1 cellular context compared by ENCODE assay signal in the genomic region with DNA sequence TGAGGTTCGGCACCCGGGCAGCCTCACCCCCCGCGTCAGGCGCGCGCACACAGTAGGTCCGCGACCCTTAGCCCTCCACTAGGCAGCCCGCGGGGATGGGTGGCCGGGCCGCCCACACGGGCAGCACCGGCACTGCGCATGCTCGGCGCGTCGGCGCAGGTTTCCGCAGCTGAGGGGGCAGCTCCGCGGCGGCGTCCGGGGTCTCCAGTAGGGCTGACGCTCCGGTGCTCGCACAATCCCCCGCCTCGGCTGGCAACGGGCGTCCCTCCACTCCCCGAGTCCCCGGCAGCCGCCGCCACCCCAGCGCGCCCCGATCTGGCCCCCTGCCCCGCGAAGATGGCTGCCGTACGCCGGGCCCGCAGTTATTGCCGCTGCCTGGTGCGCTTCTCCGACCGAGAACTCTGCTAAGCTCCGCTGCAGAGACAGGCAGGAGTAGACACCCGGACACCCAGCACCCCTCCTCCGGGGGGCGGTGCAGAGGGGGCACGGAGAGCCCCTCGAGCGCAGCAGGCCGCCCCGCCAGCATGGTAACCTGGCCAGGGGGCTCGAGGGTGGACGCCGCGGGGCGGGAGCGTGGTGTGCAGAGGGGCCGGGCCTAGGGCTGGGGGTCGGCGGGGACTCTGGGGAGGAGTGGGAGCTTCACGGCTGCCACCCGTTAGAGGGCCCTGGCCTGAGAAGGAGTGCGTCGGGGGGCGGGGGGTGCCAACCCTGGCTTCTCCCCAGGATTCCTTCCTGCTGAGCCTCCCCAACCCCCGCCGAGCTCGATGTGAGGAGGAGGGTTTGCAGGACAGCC.
TF ChIP-seq lines count a peak whose summit lies in the region.

FBXO9 (plus strand) TSS at position 139 of the 793 bp plus-strand sequence; CDS start at position 525, 386 bp downstream.

TF ChIP-seq in HepG2, 621 proteins besides CTCF, POLR2A, EP300 and RAD21 (continued from another document and continues in another):
- TF ChIP-seq, protein P1, sequence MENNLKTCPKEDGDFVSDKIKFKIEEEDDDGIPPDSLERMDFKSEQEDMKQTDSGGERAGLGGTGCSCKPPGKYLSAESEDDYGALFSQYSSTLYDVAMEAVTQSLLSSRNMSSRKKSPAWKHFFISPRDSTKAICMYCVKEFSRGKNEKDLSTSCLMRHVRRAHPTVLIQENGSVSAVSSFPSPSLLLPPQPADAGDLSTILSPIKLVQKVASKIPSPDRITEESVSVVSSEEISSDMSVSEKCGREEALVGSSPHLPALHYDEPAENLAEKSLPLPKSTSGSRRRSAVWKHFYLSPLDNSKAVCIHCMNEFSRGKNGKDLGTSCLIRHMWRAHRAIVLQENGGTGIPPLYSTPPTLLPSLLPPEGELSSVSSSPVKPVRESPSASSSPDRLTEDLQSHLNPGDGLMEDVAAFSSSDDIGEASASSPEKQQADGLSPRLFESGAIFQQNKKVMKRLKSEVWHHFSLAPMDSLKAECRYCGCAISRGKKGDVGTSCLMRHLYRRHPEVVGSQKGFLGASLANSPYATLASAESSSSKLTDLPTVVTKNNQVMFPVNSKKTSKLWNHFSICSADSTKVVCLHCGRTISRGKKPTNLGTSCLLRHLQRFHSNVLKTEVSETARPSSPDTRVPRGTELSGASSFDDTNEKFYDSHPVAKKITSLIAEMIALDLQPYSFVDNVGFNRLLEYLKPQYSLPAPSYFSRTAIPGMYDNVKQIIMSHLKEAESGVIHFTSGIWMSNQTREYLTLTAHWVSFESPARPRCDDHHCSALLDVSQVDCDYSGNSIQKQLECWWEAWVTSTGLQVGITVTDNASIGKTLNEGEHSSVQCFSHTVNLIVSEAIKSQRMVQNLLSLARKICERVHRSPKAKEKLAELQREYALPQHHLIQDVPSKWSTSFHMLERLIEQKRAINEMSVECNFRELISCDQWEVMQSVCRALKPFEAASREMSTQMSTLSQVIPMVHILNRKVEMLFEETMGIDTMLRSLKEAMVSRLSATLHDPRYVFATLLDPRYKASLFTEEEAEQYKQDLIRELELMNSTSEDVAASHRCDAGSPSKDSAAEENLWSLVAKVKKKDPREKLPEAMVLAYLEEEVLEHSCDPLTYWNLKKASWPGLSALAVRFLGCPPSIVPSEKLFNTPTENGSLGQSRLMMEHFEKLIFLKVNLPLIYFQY (CRISPR knock-in tag; IDR thresholded peaks at IDR 0.05; ENCODE audit: borderline replicate concordance) = peak; percentile 55; the same call in 1 of the 2 replicates
- TF ChIP-seq TRIM24 (CRISPR knock-in tag; IDR thresholded peaks at IDR 0.05) (no peak), AHR (CRISPR knock-in tag; IDR thresholded peaks at IDR 0.05) (peak; percentile 59), ZNF331 (CRISPR knock-in tag; IDR thresholded peaks at IDR 0.05) (0 out of 2 replicates have a peak, but pooled peaks have one; percentile 2), ZNF275 (CRISPR knock-in tag; IDR thresholded peaks at IDR 0.05; ENCODE audit: borderline replicate concordance) (no peak; the same call in 1 of the 2 replicates), SMARCE1 (IDR thresholded peaks at IDR 0.05; ENCODE audit: borderline replicate concordance) (no peak), ZNF335 (CRISPR knock-in tag; IDR thresholded peaks at IDR 0.05) (peak; percentile 33; the same call in 1 of the 2 replicates), NR1H2 (CRISPR knock-in tag; IDR thresholded peaks at IDR 0.05; ENCODE audit: borderline replicate concordance, low read depth) (0 out of 2 replicates have a peak, but pooled peaks have one; percentile 63), IRF9 (CRISPR knock-in tag; IDR thresholded peaks at IDR 0.05; ENCODE audit: borderline replicate concordance) (peak; percentile 92), HDAC2 (CRISPR knock-in tag; IDR thresholded peaks at IDR 0.05) (no peak; the same call in 1 of the 2 replicates), SIX1 (CRISPR knock-in tag; IDR thresholded peaks at IDR 0.05; ENCODE audit: borderline replicate concordance) (0 out of 2 replicates have a peak, but pooled peaks have one; percentile 15), ZNF644 (CRISPR knock-in tag; IDR thresholded peaks at IDR 0.05; ENCODE audit: low read depth) (no peak), HOXA3 (CRISPR knock-in tag; IDR thresholded peaks at IDR 0.05) (peak; percentile 64), GPBP1L1 (CRISPR knock-in tag; IDR thresholded peaks at IDR 0.05) (no peak), NRL (CRISPR knock-in tag; IDR thresholded peaks at IDR 0.05; ENCODE audit: borderline replicate concordance) (peak; percentile 93), RFX5 (IDR thresholded peaks at IDR 0.05; ENCODE audit: low read depth, low read length) (no peak), SUZ12 (IDR thresholded peaks at IDR 0.05; ENCODE audit: low read depth, low read length) (no peak), ZBTB46 (CRISPR knock-in tag; IDR thresholded peaks at IDR 0.05; ENCODE audit: borderline replicate concordance) (no peak), FOXK1 (CRISPR knock-in tag; IDR thresholded peaks at IDR 0.05; ENCODE audit: borderline replicate concordance, low read depth) (no peak; the same call in 1 of the 2 replicates), MTF1 (CRISPR knock-in tag; IDR thresholded peaks at IDR 0.05) (no peak), CBX2 (IDR thresholded peaks at IDR 0.05; ENCODE audit: low read depth, low read length) (no peak), CBX2 (CRISPR knock-in tag; IDR thresholded peaks at IDR 0.05; ENCODE audit: low read depth) (no peak), ZNF577 (CRISPR knock-in tag; IDR thresholded peaks at IDR 0.05; ENCODE audit: borderline replicate concordance, low read depth) (0 out of 2 replicates have a peak, but pooled peaks have one; percentile 73), ZNF253 (CRISPR knock-in tag; IDR thresholded peaks at IDR 0.05; ENCODE audit: borderline replicate concordance) (no peak), ZNF234 (CRISPR knock-in tag; conservative IDR thresholded peaks at IDR 0.05) (0 out of 2 replicates have a peak, but pooled peaks have one; percentile 67), ZSCAN20 (CRISPR knock-in tag; IDR thresholded peaks at IDR 0.05; ENCODE audit: borderline replicate concordance) (0 out of 2 replicates have a peak, but pooled peaks have one; percentile 23), POLR2AphosphoS5 (IDR thresholded peaks at IDR 0.05; ENCODE audit: low read depth, low read length) (peak; percentile 62), SMYD3 (CRISPR knock-in tag; IDR thresholded peaks at IDR 0.05) (no peak), ZNF709 (CRISPR knock-in tag; IDR thresholded peaks at IDR 0.05) (peak; percentile 82), KAT2B (IDR thresholded peaks at IDR 0.05; ENCODE audit: borderline replicate concordance, low read depth, low read length) (no peak), SSRP1 (CRISPR knock-in tag; IDR thresholded peaks at IDR 0.05) (0 out of 2 replicates have a peak, but pooled peaks have one; percentile 33)
- TF ChIP-seq, protein P2, sequence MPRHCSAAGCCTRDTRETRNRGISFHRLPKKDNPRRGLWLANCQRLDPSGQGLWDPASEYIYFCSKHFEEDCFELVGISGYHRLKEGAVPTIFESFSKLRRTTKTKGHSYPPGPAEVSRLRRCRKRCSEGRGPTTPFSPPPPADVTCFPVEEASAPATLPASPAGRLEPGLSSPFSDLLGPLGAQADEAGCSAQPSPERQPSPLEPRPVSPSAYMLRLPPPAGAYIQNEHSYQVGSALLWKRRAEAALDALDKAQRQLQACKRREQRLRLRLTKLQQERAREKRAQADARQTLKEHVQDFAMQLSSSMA (CRISPR knock-in tag; IDR thresholded peaks at IDR 0.05) = 0 out of 2 replicates have a peak, but pooled peaks have one; percentile 32
- TF ChIP-seq, protein P3, sequence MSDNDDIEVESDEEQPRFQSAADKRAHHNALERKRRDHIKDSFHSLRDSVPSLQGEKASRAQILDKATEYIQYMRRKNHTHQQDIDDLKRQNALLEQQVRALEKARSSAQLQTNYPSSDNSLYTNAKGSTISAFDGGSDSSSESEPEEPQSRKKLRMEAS (IDR thresholded peaks at IDR 0.05) = peak; percentile 65
- TF ChIP-seq, protein P4, sequence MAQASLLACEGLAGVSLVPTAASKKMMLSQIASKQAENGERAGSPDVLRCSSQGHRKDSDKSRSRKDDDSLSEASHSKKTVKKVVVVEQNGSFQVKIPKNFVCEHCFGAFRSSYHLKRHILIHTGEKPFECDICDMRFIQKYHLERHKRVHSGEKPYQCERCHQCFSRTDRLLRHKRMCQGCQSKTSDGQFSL (CRISPR knock-in tag; IDR thresholded peaks at IDR 0.05) = 0 out of 2 replicates have a peak, but pooled peaks have one; percentile 65
- TF ChIP-seq, protein P5, sequence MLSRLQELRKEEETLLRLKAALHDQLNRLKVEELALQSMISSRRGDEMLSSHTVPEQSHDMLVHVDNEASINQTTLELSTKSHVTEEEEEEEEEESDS (CRISPR knock-in tag; IDR thresholded peaks at IDR 0.05; ENCODE audit: borderline replicate concordance) = peak; percentile 56; the same call in 1 of the 2 replicates
- TF ChIP-seq, protein P6, sequence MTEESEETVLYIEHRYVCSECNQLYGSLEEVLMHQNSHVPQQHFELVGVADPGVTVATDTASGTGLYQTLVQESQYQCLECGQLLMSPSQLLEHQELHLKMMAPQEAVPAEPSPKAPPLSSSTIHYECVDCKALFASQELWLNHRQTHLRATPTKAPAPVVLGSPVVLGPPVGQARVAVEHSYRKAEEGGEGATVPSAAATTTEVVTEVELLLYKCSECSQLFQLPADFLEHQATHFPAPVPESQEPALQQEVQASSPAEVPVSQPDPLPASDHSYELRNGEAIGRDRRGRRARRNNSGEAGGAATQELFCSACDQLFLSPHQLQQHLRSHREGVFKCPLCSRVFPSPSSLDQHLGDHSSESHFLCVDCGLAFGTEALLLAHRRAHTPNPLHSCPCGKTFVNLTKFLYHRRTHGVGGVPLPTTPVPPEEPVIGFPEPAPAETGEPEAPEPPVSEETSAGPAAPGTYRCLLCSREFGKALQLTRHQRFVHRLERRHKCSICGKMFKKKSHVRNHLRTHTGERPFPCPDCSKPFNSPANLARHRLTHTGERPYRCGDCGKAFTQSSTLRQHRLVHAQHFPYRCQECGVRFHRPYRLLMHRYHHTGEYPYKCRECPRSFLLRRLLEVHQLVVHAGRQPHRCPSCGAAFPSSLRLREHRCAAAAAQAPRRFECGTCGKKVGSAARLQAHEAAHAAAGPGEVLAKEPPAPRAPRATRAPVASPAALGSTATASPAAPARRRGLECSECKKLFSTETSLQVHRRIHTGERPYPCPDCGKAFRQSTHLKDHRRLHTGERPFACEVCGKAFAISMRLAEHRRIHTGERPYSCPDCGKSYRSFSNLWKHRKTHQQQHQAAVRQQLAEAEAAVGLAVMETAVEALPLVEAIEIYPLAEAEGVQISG (CRISPR knock-in tag; IDR thresholded peaks at IDR 0.05) = no peak; the same call in 1 of the 2 replicates
- TF ChIP-seq, protein P7, sequence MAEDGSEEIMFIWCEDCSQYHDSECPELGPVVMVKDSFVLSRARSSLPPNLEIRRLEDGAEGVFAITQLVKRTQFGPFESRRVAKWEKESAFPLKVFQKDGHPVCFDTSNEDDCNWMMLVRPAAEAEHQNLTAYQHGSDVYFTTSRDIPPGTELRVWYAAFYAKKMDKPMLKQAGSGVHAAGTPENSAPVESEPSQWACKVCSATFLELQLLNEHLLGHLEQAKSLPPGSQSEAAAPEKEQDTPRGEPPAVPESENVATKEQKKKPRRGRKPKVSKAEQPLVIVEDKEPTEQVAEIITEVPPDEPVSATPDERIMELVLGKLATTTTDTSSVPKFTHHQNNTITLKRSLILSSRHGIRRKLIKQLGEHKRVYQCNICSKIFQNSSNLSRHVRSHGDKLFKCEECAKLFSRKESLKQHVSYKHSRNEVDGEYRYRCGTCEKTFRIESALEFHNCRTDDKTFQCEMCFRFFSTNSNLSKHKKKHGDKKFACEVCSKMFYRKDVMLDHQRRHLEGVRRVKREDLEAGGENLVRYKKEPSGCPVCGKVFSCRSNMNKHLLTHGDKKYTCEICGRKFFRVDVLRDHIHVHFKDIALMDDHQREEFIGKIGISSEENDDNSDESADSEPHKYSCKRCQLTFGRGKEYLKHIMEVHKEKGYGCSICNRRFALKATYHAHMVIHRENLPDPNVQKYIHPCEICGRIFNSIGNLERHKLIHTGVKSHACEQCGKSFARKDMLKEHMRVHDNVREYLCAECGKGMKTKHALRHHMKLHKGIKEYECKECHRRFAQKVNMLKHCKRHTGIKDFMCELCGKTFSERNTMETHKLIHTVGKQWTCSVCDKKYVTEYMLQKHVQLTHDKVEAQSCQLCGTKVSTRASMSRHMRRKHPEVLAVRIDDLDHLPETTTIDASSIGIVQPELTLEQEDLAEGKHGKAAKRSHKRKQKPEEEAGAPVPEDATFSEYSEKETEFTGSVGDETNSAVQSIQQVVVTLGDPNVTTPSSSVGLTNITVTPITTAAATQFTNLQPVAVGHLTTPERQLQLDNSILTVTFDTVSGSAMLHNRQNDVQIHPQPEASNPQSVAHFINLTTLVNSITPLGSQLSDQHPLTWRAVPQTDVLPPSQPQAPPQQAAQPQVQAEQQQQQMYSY (CRISPR knock-in tag; IDR thresholded peaks at IDR 0.05) = no peak
